1 cellular context compared by ENCODE assay signal in genomic region chr6:157764346-157765068, GRCh38.
TF ChIP-seq lines count a peak whose summit lies in the region.

No MANE protein-coding gene starts in this region.

TF ChIP-seq in K562, 482 proteins besides CTCF, POLR2A, EP300 and RAD21 (continued from another document and continues in another):
- no peak for TF ChIP-seq AFF1 (IDR thresholded peaks at IDR 0.05; ENCODE audit: low read depth in 1 of 2, partially characterized antibody in 2 of 2)
- TF ChIP-seq MGA (IDR thresholded peaks at IDR 0.05), result peak; percentile 95
- TF ChIP-seq LEF1 (IDR thresholded peaks at IDR 0.05), result peak; percentile 66; the same call in 1 of the 2 replicates
- TF ChIP-seq, protein P1, sequence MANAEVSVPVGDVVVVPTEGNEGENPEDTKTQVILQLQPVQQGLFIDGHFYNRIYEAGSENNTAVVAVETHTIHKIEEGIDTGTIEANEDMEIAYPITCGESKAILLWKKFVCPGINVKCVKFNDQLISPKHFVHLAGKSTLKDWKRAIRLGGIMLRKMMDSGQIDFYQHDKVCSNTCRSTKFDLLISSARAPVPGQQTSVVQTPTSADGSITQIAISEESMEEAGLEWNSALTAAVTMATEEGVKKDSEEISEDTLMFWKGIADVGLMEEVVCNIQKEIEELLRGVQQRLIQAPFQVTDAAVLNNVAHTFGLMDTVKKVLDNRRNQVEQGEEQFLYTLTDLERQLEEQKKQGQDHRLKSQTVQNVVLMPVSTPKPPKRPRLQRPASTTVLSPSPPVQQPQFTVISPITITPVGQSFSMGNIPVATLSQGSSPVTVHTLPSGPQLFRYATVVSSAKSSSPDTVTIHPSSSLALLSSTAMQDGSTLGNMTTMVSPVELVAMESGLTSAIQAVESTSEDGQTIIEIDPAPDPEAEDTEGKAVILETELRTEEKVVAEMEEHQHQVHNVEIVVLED (CRISPR knock-in tag; IDR thresholded peaks at IDR 0.05), result no peak
- TF ChIP-seq GATAD2A (IDR thresholded peaks at IDR 0.05), result no peak
- TF ChIP-seq ARID3B (CRISPR knock-in tag; IDR thresholded peaks at IDR 0.05; ENCODE audit: borderline replicate concordance), result no peak
- TF ChIP-seq SMARCE1 (IDR thresholded peaks at IDR 0.05), result peak; percentile 84
- TF ChIP-seq ZBTB11 (CRISPR knock-in tag; IDR thresholded peaks at IDR 0.05), result no peak
- TF ChIP-seq CHD4 (IDR thresholded peaks at IDR 0.05; ENCODE audit: insufficient read depth, insufficient replicate concordance, low read depth, low read length, poor library complexity, severe bottlenecking), result no peak
- TF ChIP-seq ZBTB9 (CRISPR knock-in tag; IDR thresholded peaks at IDR 0.05), result peak; percentile 34; the same call in 1 of the 2 replicates
- no peak for TF ChIP-seq ZZZ3 (IDR thresholded peaks at IDR 0.05)
- TF ChIP-seq CSDE1 (IDR thresholded peaks at IDR 0.05), result no peak
- no peak for TF ChIP-seq SIN3A (IDR thresholded peaks at IDR 0.05; ENCODE audit: borderline replicate concordance in 2 of 2, control insufficient read depth in 1 of 2, low read depth in 2 of 2, low read length in 2 of 2)
- 0 out of 4 replicates have a peak, but pooled peaks of 1 of the 2 experiments have one; percentile 44 for TF ChIP-seq KDM4B (IDR thresholded peaks at IDR 0.05; ENCODE audit: borderline replicate concordance in 2 of 2, low read depth in 1 of 2)
- no peak for TF ChIP-seq NFXL1 (CRISPR knock-in tag; IDR thresholded peaks at IDR 0.05)
- TF ChIP-seq FOXJ3 (CRISPR knock-in tag; IDR thresholded peaks at IDR 0.05), result no peak
- no peak for TF ChIP-seq BRCA1 (IDR thresholded peaks at IDR 0.05)
- TF ChIP-seq BRCA1 (CRISPR knock-in tag; IDR thresholded peaks at IDR 0.05), result no peak
- TF ChIP-seq ZNF561 (CRISPR knock-in tag; conservative IDR thresholded peaks at IDR 0.05), result no peak
- TF ChIP-seq MEIS2 (IDR thresholded peaks at IDR 0.05; ENCODE audit: partially characterized antibody), result peak; percentile 79
- no peak for TF ChIP-seq ZNF668 (CRISPR knock-in tag; IDR thresholded peaks at IDR 0.05)
- no peak for TF ChIP-seq ZNF398 (CRISPR knock-in tag; IDR thresholded peaks at IDR 0.05)
- TF ChIP-seq KLF6 (CRISPR knock-in tag; IDR thresholded peaks at IDR 0.05; ENCODE audit: borderline replicate concordance), result 0 out of 2 replicates have a peak, but pooled peaks have one; percentile 12
- TF ChIP-seq MXI1 (IDR thresholded peaks at IDR 0.05; ENCODE audit: low read depth, low read length), result no peak
- no peak for TF ChIP-seq ZNF217 (CRISPR knock-in tag; IDR thresholded peaks at IDR 0.05)
- peak in 1 of 2 experiments; percentile 52; a peak in 1 of 4 replicates for TF ChIP-seq ETV6 (IDR thresholded peaks at IDR 0.05; ENCODE audit: borderline replicate concordance in 1 of 2, low read depth in 2 of 2, low read length in 1 of 2)
- no peak for TF ChIP-seq ETV6 (CRISPR knock-in tag; IDR thresholded peaks at IDR 0.05; ENCODE audit: borderline replicate concordance)
- TF ChIP-seq ZEB2 (IDR thresholded peaks at IDR 0.05), result no peak
- peak; percentile 66; the same call in 1 of the 2 replicates for TF ChIP-seq CREM (IDR thresholded peaks at IDR 0.05; ENCODE audit: low read depth)
- TF ChIP-seq NFE2 (IDR thresholded peaks at IDR 0.05; ENCODE audit: low read depth), result no peak
- no peak for TF ChIP-seq MIER1 (IDR thresholded peaks at IDR 0.05; ENCODE audit: low read depth)
